In genomic region chr19:38617283-38617763, GRCh38 we compare ENCODE assay signal across 8 cellular contexts. TPM values are rescaled to one million over a fixed set of nuclear protein-coding genes. Genes with fewer than 3 reads are reported as not detected.
DNase-seq lines count a peak whose midpoint lies in the region; ATAC-seq and TF ChIP-seq lines count a peak whose summit lies in the region.

No MANE protein-coding gene starts in this region.

- no peaks in the 10 kb centered on the region for H3K9me3 Mint-ChIP-seq in activated T-helper 17 cell treated with anti-CD3 and anti-CD28 coated beads, Interleukin-2, amount 50 U/mL, for 72 hours
- H3K9me3 Mint-ChIP-seq in naive thymus-derived CD4-positive, alpha-beta T cell, result peaks cover 0 to 2% (median 0%) of the 10 kb centered on the region in 11 donors

- peak overlapping the region; percentile 97 for H3K27ac Mint-ChIP-seq in activated T-helper 17 cell treated with anti-CD3 and anti-CD28 coated beads, Interleukin-2, amount 50 U/mL, for 72 hours
- H3K27ac Mint-ChIP-seq in naive thymus-derived CD4-positive, alpha-beta T cell, result peak overlapping the region; percentile 44 to 99 (median 92)

- DNase-seq in HL-60 (ENCODE audit: low read depth in 1 of 2, low spot score in 1 of 2) (peak in 1 of 2 experiments; percentile 11), NCI-H345 (lab: John Stamatoyannopoulos, UW) (no peak), BE2C (no peak)
- DNase-seq in naive thymus-derived CD4-positive, alpha-beta T cell, result peak in 3 of 9 donors; percentile 12 to 21 (median 14)

- H3K36me3 ChIP-seq in BLaER1 (peaks cover 47% of the 10 kb centered on the region), BE2C (peaks cover 24% of the 10 kb centered on the region)
- peaks cover 6 to 52% (median 14%) of the 10 kb centered on the region in 3 experiments for H3K36me3 ChIP-seq in naive thymus-derived CD4-positive, alpha-beta T cell (ENCODE audit: control insufficient read depth in 2 of 3, insufficient read depth in 3 of 3, low read length in 3 of 3)

- H3K27me3 Mint-ChIP-seq in activated T-helper 17 cell treated with anti-CD3 and anti-CD28 coated beads, Interleukin-2, amount 50 U/mL, for 72 hours, result no peaks in the 10 kb centered on the region
- no peaks in the 10 kb centered on the region for H3K27me3 Mint-ChIP-seq in naive thymus-derived CD4-positive, alpha-beta T cell

- TF ChIP-seq CTCF in HL-60 (IDR thresholded peaks at IDR 0.05; ENCODE audit: insufficient read depth, low read length) (no peak), BE2C (IDR thresholded peaks at IDR 0.05; ENCODE audit: low read depth, low read length) (no peak)

- POLR2A ChIA-PET in naive thymus-derived CD4-positive, alpha-beta T cell (lab: Charles Lee), result interaction anchor here (0.9 to 2.9 kb wide), 8 partner anchors 10 to 313 kb away, joined by 3 to 29 read pairs (median 4); partner anchors contain the start of genes ACTN4 and FAM98C

- H3K4me3 Mint-ChIP-seq in activated T-helper 17 cell treated with anti-CD3 and anti-CD28 coated beads, Interleukin-2, amount 50 U/mL, for 72 hours, result peak overlapping the region; percentile 98
- peak overlapping the region; percentile 95 to 100 (median 98) for H3K4me3 Mint-ChIP-seq in naive thymus-derived CD4-positive, alpha-beta T cell

- peaks cover 38% of the 10 kb centered on the region for H3K4me1 Mint-ChIP-seq in activated T-helper 17 cell treated with anti-CD3 and anti-CD28 coated beads, Interleukin-2, amount 50 U/mL, for 72 hours
- peaks cover 44 to 71% (median 55%) of the 10 kb centered on the region in 7 donors for H3K4me1 Mint-ChIP-seq in naive thymus-derived CD4-positive, alpha-beta T cell

- H3K4me3 ChIP-seq in BLaER1 (peak overlapping the region; percentile 89), HL-60 (replicated peaks; ENCODE audit: insufficient read depth, low read length) (no peak overlapping the region), BE2C (ENCODE audit: low read depth, low read length) (no peak overlapping the region)
- H3K4me3 ChIP-seq in naive thymus-derived CD4-positive, alpha-beta T cell (ENCODE audit: low read length), result peak overlapping the region; percentile 96

- H4K20me1 ChIP-seq in BLaER1, result peaks cover 28% of the 10 kb centered on the region

- peaks cover 40% of the 10 kb centered on the region for H3K4me1 ChIP-seq in BLaER1
- H3K4me1 ChIP-seq in naive thymus-derived CD4-positive, alpha-beta T cell (ENCODE audit: control insufficient read depth in 2 of 2, insufficient read depth in 2 of 2, low read length in 2 of 2), result peaks cover 38 to 40% of the 10 kb centered on the region in 2 donors
- no peaks in the 10 kb centered on the region for H3K4me1 ChIP-seq in BE2C

- H3K27ac ChIP-seq in BLaER1 (peak overlapping the region; percentile 91), HL-60 (replicated peaks) (peak overlapping the region; percentile 81; the same call in 1 of the 2 replicates)
- H3K27ac ChIP-seq in naive thymus-derived CD4-positive, alpha-beta T cell (ENCODE audit: low read depth, low read length), result peak overlapping the region; percentile 99

- H3K27me3 ChIP-seq in BLaER1, result no peaks in the 10 kb centered on the region
- no peaks in the 10 kb centered on the region for H3K27me3 ChIP-seq in HL-60 (ENCODE audit: insufficient read depth, poor library complexity, severe bottlenecking)
- no peaks in the 10 kb centered on the region for H3K27me3 ChIP-seq in naive thymus-derived CD4-positive, alpha-beta T cell (ENCODE audit: control insufficient read depth in 2 of 2, insufficient read depth in 2 of 2, low read length in 2 of 2)
- no peaks in the 10 kb centered on the region for H3K27me3 ChIP-seq in BE2C

- ATAC-seq in activated T-helper 17 cell treated with anti-CD3 and anti-CD28 coated beads, Interleukin-2, amount 50 U/mL, for 72 hours (replicated peaks), result no peak
- no peak for ATAC-seq in naive thymus-derived CD4-positive, alpha-beta T cell
- ATAC-seq in GM21529 (IDR thresholded peaks at IDR 0.05; ENCODE audit: unreplicated experiment), result no peak
- ATAC-seq in SK-N-SH treated with all-trans-retinoic acid at 6 μM for 48 hours, result no peak

- peak overlapping the region; percentile 80 for H3K9ac ChIP-seq in BLaER1

- peak overlapping the region; percentile 97 for H3K4me2 ChIP-seq in BLaER1

- CTCF ChIA-PET in naive thymus-derived CD4-positive, alpha-beta T cell (lab: Charles Lee), result interaction anchor here (1.0 to 3.3 kb wide), 5 partner anchors 79 to 215 kb away, joined by 3 to 18 read pairs (median 3); partner anchors contain the start of genes ECH1 and FAM98C

- H3K9me3 ChIP-seq in BLaER1 (no peaks in the 10 kb centered on the region), BE2C (no peaks in the 10 kb centered on the region)
- H3K9me3 ChIP-seq in naive thymus-derived CD4-positive, alpha-beta T cell (ENCODE audit: control insufficient read depth in 2 of 3, low read length in 3 of 3), result no peaks in the 10 kb centered on the region

- peaks cover 90% of the 10 kb centered on the region for H3K36me3 Mint-ChIP-seq in activated T-helper 17 cell treated with anti-CD3 and anti-CD28 coated beads, Interleukin-2, amount 50 U/mL, for 72 hours (ENCODE audit: low read depth)
- peaks cover 13 to 45% (median 27%) of the 10 kb centered on the region in 5 donors for H3K36me3 Mint-ChIP-seq in naive thymus-derived CD4-positive, alpha-beta T cell

- intact Hi-C loops in naive thymus-derived CD4-positive, alpha-beta T cell (cut with micrococcal nuclease), result loop anchor here (1.0 to 10.0 kb wide), 6 partner anchors 60 to 570 kb away; partner anchors contain the start of genes KCNK6 (in 1 of the 2) and YIF1B (in 1 of the 2)

TF ChIP-seq in SK-N-SH treated with all-trans-retinoic acid at 6 μM for 48 hours, 23 proteins besides CTCF, POLR2A, EP300 and RAD21 (continues in another document):
- TF ChIP-seq ARNTL (CRISPR knock-in tag; IDR thresholded peaks at IDR 0.05; ENCODE audit: borderline replicate concordance, low read depth) (no peak), SNAI2 (CRISPR knock-in tag; IDR thresholded peaks at IDR 0.05) (no peak), ZNF70 (CRISPR knock-in tag; IDR thresholded peaks at IDR 0.05) (no peak), CSDC2 (CRISPR knock-in tag; IDR thresholded peaks at IDR 0.05) (no peak), GLIS3 (CRISPR knock-in tag; IDR thresholded peaks at IDR 0.05) (no peak), CSRNP3 (CRISPR knock-in tag; IDR thresholded peaks at IDR 0.05) (no peak), PATZ1 (CRISPR knock-in tag; IDR thresholded peaks at IDR 0.05; ENCODE audit: borderline replicate concordance) (no peak), ZFP3 (CRISPR knock-in tag; IDR thresholded peaks at IDR 0.05) (no peak)

RNA-seq across cellular contexts. Expression of gene MAP4K1, which starts 0.4 kb away (rescaled TPM):
- total RNA-seq in activated T-helper 17 cell treated with anti-CD3 and anti-CD28 coated beads, Interleukin-2, amount 50 U/mL, for 72 hours, result 100 to 1,000 TPM; 310 to 354 TPM
- total RNA-seq in naive thymus-derived CD4-positive, alpha-beta T cell, result 100 to 1,000 TPM; 200 to 287 (median 235) TPM
- polyA plus RNA-seq in naive thymus-derived CD4-positive, alpha-beta T cell, result 100 to 1,000 TPM in 1 of 2 donors, 10 to 100 TPM in 1; 79.0 to 120 TPM
- 10.0 TPM for polyA plus RNA-seq in BE2C (2012; ENCODE audit: insufficient read depth, insufficient read length, low read depth)

RNA-seq across cellular contexts. Expression of gene EIF3K, which starts 1.7 kb away (rescaled TPM):
- total RNA-seq in activated T-helper 17 cell treated with anti-CD3 and anti-CD28 coated beads, Interleukin-2, amount 50 U/mL, for 72 hours, result 100 to 1,000 TPM; 172 to 301 TPM
- total RNA-seq in naive thymus-derived CD4-positive, alpha-beta T cell, result 100 to 1,000 TPM; 294 to 405 (median 337) TPM
- 100 to 1,000 TPM; 424 to 437 TPM for polyA plus RNA-seq in naive thymus-derived CD4-positive, alpha-beta T cell
- 581 TPM for polyA plus RNA-seq in BE2C (2012; ENCODE audit: insufficient read depth, insufficient read length, low read depth)

RNA-seq across cellular contexts. Expression of gene ACTN4, which starts 30.1 kb away (rescaled TPM):
- total RNA-seq in activated T-helper 17 cell treated with anti-CD3 and anti-CD28 coated beads, Interleukin-2, amount 50 U/mL, for 72 hours, result 100 to 1,000 TPM; 312 to 393 TPM
- 100 to 1,000 TPM in 2 of 5 experiments, 10 to 100 TPM in 3; 49.2 to 355 (median 54.4) TPM for total RNA-seq in naive thymus-derived CD4-positive, alpha-beta T cell
- 1 to 10 TPM; 2.8 to 3.9 TPM for polyA plus RNA-seq in naive thymus-derived CD4-positive, alpha-beta T cell
- polyA plus RNA-seq in BE2C (2012; ENCODE audit: insufficient read depth, insufficient read length, low read depth), result 179 TPM

Comparison
In these comparisons a context has a peak if more than half of its experiments do, and no peak if none do; other contexts are left out.
1. H3K4me3 ChIP-seq: peak in BLaER1 (single experiment) and naive thymus-derived CD4-positive, alpha-beta T cell (single experiment); none in HL-60 (single experiment) and BE2C (single experiment).
2. Peak in every context shown above with its lines, with median percentiles within 50 percentile points of each other: H3K27ac ChIP-seq.